Comparison of ENCODE assay signal across 18 cellular contexts in the genomic region with DNA sequence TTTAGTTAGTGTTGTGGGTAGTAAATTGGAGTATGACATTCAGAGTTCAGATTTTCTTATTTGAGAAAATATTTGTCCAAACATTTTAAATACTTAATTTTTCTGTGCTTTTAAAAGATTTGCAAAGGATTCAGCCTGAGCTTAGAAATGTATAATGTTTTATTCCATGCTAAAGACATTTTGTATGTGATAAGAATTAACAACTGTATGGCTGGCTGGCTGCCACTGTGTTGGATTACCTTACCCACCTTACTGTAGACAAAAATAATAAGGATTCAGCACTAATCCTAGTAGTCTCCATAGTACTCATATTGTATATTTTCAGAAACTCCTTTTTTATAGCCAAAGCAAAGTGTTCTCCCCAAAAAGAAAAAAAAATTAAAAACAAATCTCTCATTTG.
"Had no signal": no experiment of that assay in that cellular context is flagged by ENCODE, and none has a peak within 500 bp of the region (broad histone marks: within the 10 kb centered on the region; RNA-seq: fewer than 3 reads in every experiment).

No MANE protein-coding gene starts in this region.

- H3K4me3 ChIP-seq: lung, spleen had no signal

- DNase-seq: activated CD4-positive, alpha-beta T cell treated with anti-CD3 and anti-CD28 coated beads, Interleukin-2, amount 50 U/mL, for 1 hour; activated CD4-positive, CD25-positive, alpha-beta regulatory T cell; activated naive CD4-positive, alpha-beta T cell treated with anti-CD3 and anti-CD28 coated beads for 36 hours; activated T-cell treated with anti-CD3 and anti-CD28 coated beads for 4 hours; dermis blood vessel endothelial cell; head of caudate nucleus; left colon; naive thymus-derived CD4-positive, alpha-beta T cell; right cardiac atrium; spleen; stimulated activated CD4-positive, alpha-beta T cell treated with anti-CD3 and anti-CD28 coated beads, Interleukin-2, amount 100 ng/mL, for 24 hours; stimulated activated naive CD4-positive, alpha-beta T cell; trophoblast cell had no signal

- H3K9me3 ChIP-seq: esophagus muscularis mucosa, neutrophil, spleen had no signal

- H3K9me3 Mint-ChIP-seq: activated naive CD4-positive, alpha-beta T cell treated with anti-CD3 and anti-CD28 coated beads for 36 hours; activated T-helper 17 cell treated with anti-CD3 and anti-CD28 coated beads, Interleukin-2, amount 50 U/mL, for 72 hours; central memory CD8-positive, alpha-beta T cell; naive thymus-derived CD4-positive, alpha-beta T cell had no signal

- H3K36me3 ChIP-seq: esophagus muscularis mucosa, neutrophil, spleen had no signal

- H3K27ac Mint-ChIP-seq: activated naive CD4-positive, alpha-beta T cell treated with anti-CD3 and anti-CD28 coated beads for 36 hours; activated T-helper 17 cell treated with anti-CD3 and anti-CD28 coated beads, Interleukin-2, amount 50 U/mL, for 72 hours; naive thymus-derived CD4-positive, alpha-beta T cell had no signal

- H3K4me3 Mint-ChIP-seq: activated naive CD4-positive, alpha-beta T cell treated with anti-CD3 and anti-CD28 coated beads for 36 hours; activated T-helper 17 cell treated with anti-CD3 and anti-CD28 coated beads, Interleukin-2, amount 50 U/mL, for 72 hours; central memory CD8-positive, alpha-beta T cell; naive thymus-derived CD4-positive, alpha-beta T cell had no signal

- H3K4me1 ChIP-seq: spleen had no signal

- H3K36me3 Mint-ChIP-seq: naive thymus-derived CD4-positive, alpha-beta T cell had no signal

- H3K27me3 ChIP-seq: esophagus muscularis mucosa, neutrophil, spleen had no signal

- H3K27ac ChIP-seq: esophagus muscularis mucosa, neutrophil, spleen had no signal

- H3K27me3 Mint-ChIP-seq: activated T-helper 17 cell treated with anti-CD3 and anti-CD28 coated beads, Interleukin-2, amount 50 U/mL, for 72 hours had no signal

- ATAC-seq: naive thymus-derived CD4-positive, alpha-beta T cell had no signal
